ENCODE assay signal across 23 cellular contexts in the genomic region with DNA sequence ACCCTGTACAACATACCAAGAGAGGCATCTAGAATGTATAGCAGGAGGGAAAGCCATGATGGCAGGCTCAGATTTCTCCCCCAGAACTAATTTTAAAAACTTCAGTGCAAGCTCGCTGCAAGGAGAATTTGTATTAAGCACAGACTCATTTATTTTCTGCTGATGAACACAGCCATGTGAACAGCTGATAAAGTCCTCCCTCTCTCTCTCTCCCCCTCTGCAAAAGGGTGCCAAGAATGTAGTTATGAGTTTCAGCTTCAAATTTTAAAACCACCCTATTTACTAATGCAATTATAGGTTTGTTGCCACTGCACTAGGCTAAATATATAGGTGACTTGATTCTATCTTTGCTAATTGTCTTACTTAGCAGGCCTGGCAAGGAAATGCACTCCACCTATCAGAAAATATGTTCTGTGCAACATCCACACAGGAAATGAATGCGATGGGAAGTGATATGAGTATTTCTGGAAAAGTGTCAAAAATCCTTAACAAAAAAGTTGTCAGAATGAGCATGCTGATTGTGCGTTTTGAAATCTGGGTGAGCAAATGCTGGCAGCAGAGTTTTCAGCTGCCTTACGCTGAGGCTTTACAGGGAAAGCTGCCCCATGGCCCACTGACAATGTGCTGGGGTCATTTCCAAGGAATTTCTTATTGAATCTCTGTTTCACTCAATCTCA. TPM values are rescaled to one million over a fixed set of nuclear protein-coding genes. Genes with fewer than 3 reads are reported as not detected.
DNase-seq lines count a peak whose midpoint lies in the region; ATAC-seq, FAIRE-seq and TF ChIP-seq lines count a peak whose summit lies in the region.
"Had no signal": no experiment of that assay in that cellular context is flagged by ENCODE, and none has a peak within 500 bp of the region (broad histone marks: within the 10 kb centered on the region; RNA-seq: fewer than 3 reads in every experiment).

No MANE protein-coding gene starts in this region.

- intact Hi-C loops in heart right ventricle (cut with DNase I) (loop anchor here in 2 of 10 donors (5.0 kb wide), 1 partner anchor 214 kb away; no protein-coding TSS in a partner anchor), thyroid gland (cut with DNase I) (no loop called here)

- DNase-seq in NCI-H226 (peak; percentile 12), bronchial epithelial cell (ENCODE audit: low read depth) (peak; percentile 33), heart right ventricle (peak in 1 of 2 donors; percentile 21), omental fat pad (ENCODE audit: low spot score) (no peak), T1000 (lab: John Stamatoyannopoulos, UW) (no peak), thyroid gland (no peak)
- no peak for DNase-seq in activated CD8-positive, alpha-beta memory T cell treated with anti-CD3 and anti-CD28 coated beads, Interleukin-2, amount 10 ng/mL, durations not matched to agents 7 days and 5 days
- DNase-seq: activated CD4-positive, alpha-beta T cell treated with anti-CD3 and anti-CD28 coated beads, Interleukin-2, amount 10 ng/mL, durations not matched to agents 24 days and 14 days; activated CD8-positive, alpha-beta memory T cell treated with anti-CD3 and anti-CD28 coated beads, Interleukin-2, amount 50 U/mL, for 48 hours; activated naive CD4-positive, alpha-beta T cell; cortex of kidney; GOT3; KG1; NCI-H2081; NCI-H526 treated with DMSO at 0.1 percent for 48 hours; pancreas had no signal

- H3K4me3 Mint-ChIP-seq in activated CD8-positive, alpha-beta memory T cell treated with anti-CD3 and anti-CD28 coated beads, Interleukin-2, amount 10 ng/mL, durations not matched to agents 7 days and 5 days: no peak overlapping the region
- H3K4me3 Mint-ChIP-seq: activated CD4-positive, alpha-beta T cell treated with anti-CD3 and anti-CD28 coated beads, Interleukin-2, amount 10 ng/mL, durations not matched to agents 24 days and 14 days; B cell had no signal

- no peak overlapping the region for H3K27ac Mint-ChIP-seq in activated CD8-positive, alpha-beta memory T cell treated with anti-CD3 and anti-CD28 coated beads, Interleukin-2, amount 10 ng/mL, durations not matched to agents 7 days and 5 days
- H3K27ac Mint-ChIP-seq: activated CD4-positive, alpha-beta T cell treated with anti-CD3 and anti-CD28 coated beads, Interleukin-2, amount 10 ng/mL, durations not matched to agents 24 days and 14 days; B cell had no signal

- TF ChIP-seq CTCF in bronchial epithelial cell (IDR thresholded peaks at IDR 0.05; ENCODE audit: insufficient read depth, low read length, severe bottlenecking) (no peak), heart right ventricle (IDR thresholded peaks at IDR 0.05) (no peak), omental fat pad (IDR thresholded peaks at IDR 0.05) (no peak), thyroid gland (IDR thresholded peaks at IDR 0.05) (no peak)

- H3K27me3 Mint-ChIP-seq in activated CD8-positive, alpha-beta memory T cell treated with anti-CD3 and anti-CD28 coated beads, Interleukin-2, amount 10 ng/mL, durations not matched to agents 7 days and 5 days: peaks cover 7% of the 10 kb centered on the region

- H3K36me3 ChIP-seq in bronchial epithelial cell (ENCODE audit: control insufficient read depth, insufficient read depth, low read length) (no peaks in the 10 kb centered on the region), heart right ventricle (no peaks in the 10 kb centered on the region), thyroid gland (no peaks in the 10 kb centered on the region)
- H3K36me3 ChIP-seq: ascending aorta, pancreas had no signal

- FAIRE-seq in bronchial epithelial cell (lab: Jason Lieb, UNC): no peak
- FAIRE-seq: keratinocyte, pancreas, TTC549 had no signal

- no peaks in the 10 kb centered on the region for H3K9me3 ChIP-seq in heart right ventricle
- no peaks in the 10 kb centered on the region for H3K9me3 ChIP-seq in thyroid gland
- H3K9me3 ChIP-seq: ascending aorta, pancreas had no signal

- H3K4me1 ChIP-seq in heart right ventricle (peaks cover 5 to 25% (median 19%) of the 10 kb centered on the region in 9 donors), thyroid gland (no peaks in the 10 kb centered on the region)
- H3K4me1 ChIP-seq: ascending aorta, pancreas had no signal

- H3K27ac ChIP-seq in heart right ventricle (peak overlapping the region in 3 of 10 donors; percentile 21 to 61 (median 22)), thyroid gland (no peak overlapping the region)
- H3K27ac ChIP-seq: ascending aorta, epithelial cell of prostate, HL-60, pancreas had no signal

- no peaks in the 10 kb centered on the region for H3K36me3 Mint-ChIP-seq in activated CD8-positive, alpha-beta memory T cell treated with anti-CD3 and anti-CD28 coated beads, Interleukin-2, amount 10 ng/mL, durations not matched to agents 7 days and 5 days

- CTCF ChIA-PET in activated CD8-positive, alpha-beta memory T cell treated with anti-CD3 and anti-CD28 coated beads, Interleukin-2, amount 10 ng/mL, durations not matched to agents 7 days and 5 days (lab: Charles Lee): no interaction called here

- H3K4me3 ChIP-seq in bronchial epithelial cell (ENCODE audit: low read depth, low read length) (no peak overlapping the region), heart right ventricle (no peak overlapping the region), thyroid gland (replicated peaks in 1 of 3) (no peak overlapping the region)
- H3K4me3 ChIP-seq: ascending aorta, pancreas had no signal

- peak; percentile 65 to 86 (median 82) for ATAC-seq in heart right ventricle
- ATAC-seq in omental fat pad (ENCODE audit: low FRiP score): peak; percentile 87
- ATAC-seq in HG03159 (IDR thresholded peaks at IDR 0.05; ENCODE audit: unreplicated experiment): no peak
- ATAC-seq in activated CD8-positive, alpha-beta memory T cell treated with anti-CD3 and anti-CD28 coated beads, Interleukin-2, amount 10 ng/mL, durations not matched to agents 7 days and 5 days: no peak

- WGBS in heart right ventricle, 2 donors: 22 to 24% methylated on average over 4 of the region's 4 CpGs
- WGBS in thyroid gland, 2 donors: 56 to 71% methylated on average over 4 of the region's 4 CpGs

- no peaks in the 10 kb centered on the region for H3K27me3 ChIP-seq in bronchial epithelial cell (ENCODE audit: control insufficient read depth, insufficient read depth, low read length)
- no peaks in the 10 kb centered on the region for H3K27me3 ChIP-seq in heart right ventricle
- H3K27me3 ChIP-seq in thyroid gland: no peaks in the 10 kb centered on the region
- H3K27me3 ChIP-seq: ascending aorta, pancreas had no signal

- H3K4me1 Mint-ChIP-seq in activated CD8-positive, alpha-beta memory T cell treated with anti-CD3 and anti-CD28 coated beads, Interleukin-2, amount 10 ng/mL, durations not matched to agents 7 days and 5 days: no peaks in the 10 kb centered on the region
- H3K4me1 Mint-ChIP-seq: activated CD4-positive, alpha-beta T cell treated with anti-CD3 and anti-CD28 coated beads, Interleukin-2, amount 10 ng/mL, durations not matched to agents 24 days and 14 days; B cell had no signal

- H3K9me3 Mint-ChIP-seq in activated CD8-positive, alpha-beta memory T cell treated with anti-CD3 and anti-CD28 coated beads, Interleukin-2, amount 10 ng/mL, durations not matched to agents 7 days and 5 days (ENCODE audit: low read depth): no peaks in the 10 kb centered on the region
- H3K9me3 Mint-ChIP-seq: activated CD4-positive, alpha-beta T cell treated with anti-CD3 and anti-CD28 coated beads, Interleukin-2, amount 10 ng/mL, durations not matched to agents 24 days and 14 days had no signal

- no peak for TF ChIP-seq POLR2A in thyroid gland (IDR thresholded peaks at IDR 0.05)

RNA-seq across cellular contexts. Expression of gene GHITM, which starts 43.4 kb away (rescaled TPM):
- total RNA-seq in bronchial epithelial cell (415 and 431 TPM in 2 replicates), heart right ventricle (100 to 1,000 TPM; 316 to 552 (median 463) TPM), omental fat pad (100 to 1,000 TPM; 110 to 165 (median 149) TPM), thyroid gland (100 to 1,000 TPM; 165 to 251 (median 202) TPM)
- polyA plus RNA-seq in heart right ventricle: 100 to 1,000 TPM; 123 to 342 TPM
- 100 to 1,000 TPM; 110 to 145 TPM for total RNA-seq in activated CD8-positive, alpha-beta memory T cell treated with anti-CD3 and anti-CD28 coated beads, Interleukin-2, amount 10 ng/mL, durations not matched to agents 7 days and 5 days

Comparison
In these comparisons a context has a peak if more than half of its experiments do, and no peak if none do; other contexts are left out.
1. DNase-seq: peak in NCI-H226 (single experiment) and bronchial epithelial cell (single experiment); none in omental fat pad (single experiment), T1000 (single experiment), activated CD8-positive, alpha-beta memory T cell treated with anti-CD3 and anti-CD28 coated beads, Interleukin-2, amount 10 ng/mL, durations not matched to agents 7 days and 5 days (single experiment) and thyroid gland (0 of 2).
2. ATAC-seq: peak in heart right ventricle (8 of 8) and omental fat pad (single experiment); none in HG03159 (single experiment) and activated CD8-positive, alpha-beta memory T cell treated with anti-CD3 and anti-CD28 coated beads, Interleukin-2, amount 10 ng/mL, durations not matched to agents 7 days and 5 days (single experiment).